ENCODE assay signal across 14 cellular contexts in the genomic region with DNA sequence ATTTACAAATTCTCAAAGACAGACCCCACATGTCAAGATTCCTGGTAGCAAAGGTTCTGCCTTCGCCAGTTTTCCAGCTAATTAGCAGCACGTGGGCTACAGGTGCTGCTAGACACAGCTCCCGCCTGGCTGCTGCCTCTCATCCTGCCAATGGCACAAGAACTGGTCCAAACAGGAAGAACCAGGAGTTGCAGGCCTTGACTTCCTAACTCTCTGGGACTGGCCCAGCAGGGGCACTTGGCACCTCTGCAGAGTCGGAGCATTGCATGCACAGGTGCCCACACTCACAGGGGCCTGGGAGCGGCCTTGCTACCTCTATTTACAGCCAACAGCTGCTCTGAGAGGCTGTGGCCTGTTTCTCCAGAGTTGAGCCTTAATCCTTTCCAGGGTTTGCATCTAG. TPM values are rescaled to one million over a fixed set of nuclear protein-coding genes. Genes with fewer than 3 reads are reported as not detected.
A peak's percentile ranks its signal among the peaks of the same experiment; 100 is the strongest.
DNase-seq lines count a peak whose midpoint lies in the region; ATAC-seq and TF ChIP-seq lines count a peak whose summit lies in the region.
"Had no signal": no experiment of that assay in that cellular context is flagged by ENCODE, and none has a peak within 500 bp of the region (broad histone marks: within the 10 kb centered on the region; RNA-seq: fewer than 3 reads in every experiment).

No MANE protein-coding gene starts in this region.

- no TSS peak for BruUV-seq in PC-9 (replicated peaks; lab: Mats Ljungman, UMichigan)

- H3K27ac ChIP-seq in C4-2B (peak overlapping the region; percentile 78), PC-9 (peak overlapping the region; percentile 97), esophagus (ENCODE audit: low read depth in 2 of 2, low read length in 1 of 2) (peak overlapping the region; percentile 63 to 79)

- intact Hi-C loops in PC-9 (cut with micrococcal nuclease; ENCODE audit: unreplicated experiment) (loop anchor here (10.0 kb wide), 2 partner anchors 235 to 425 kb away; partner anchors contain the start of genes CES2 and CIAO2B), sciatic nerve (cut with DNase I) (no loop called here)

- peak overlapping the region; percentile 86 for H3K4me2 ChIP-seq in PC-9

- ATAC-seq in sciatic nerve (no peak), HG03175 (IDR thresholded peaks at IDR 0.05; ENCODE audit: unreplicated experiment) (no peak)

- no peak for TF ChIP-seq CTCF in C4-2B (conservative IDR thresholded peaks at IDR 0.05)
- no peak for TF ChIP-seq CTCF in PC-9 (conservative IDR thresholded peaks at IDR 0.05)
- no peak for TF ChIP-seq CTCF in nephron progenitor cell (IDR thresholded peaks at IDR 0.05)

- H3K4me3 Mint-ChIP-seq in nephron progenitor cell = no peak overlapping the region

- CTCF ChIA-PET in PC-9 (lab: Charles Lee) = interaction anchor here (0.6 to 1.3 kb wide), 4 partner anchors 12 to 1268 kb away, joined by 3 to 10 read pairs (median 5); no protein-coding TSS in a partner anchor

- no peaks in the 10 kb centered on the region for H3K27me3 ChIP-seq in PC-9 (ENCODE audit: insufficient read depth, low read depth)
- H3K27me3 ChIP-seq in esophagus (ENCODE audit: control insufficient read depth in 1 of 2, insufficient read depth in 2 of 2, low read length in 2 of 2) = no peaks in the 10 kb centered on the region

- peaks cover 11% of the 10 kb centered on the region for H3K4me1 Mint-ChIP-seq in nephron progenitor cell

- no peaks in the 10 kb centered on the region for H3K9me3 ChIP-seq in PC-9 (ENCODE audit: insufficient read depth, low read depth)
- no peaks in the 10 kb centered on the region for H3K9me3 ChIP-seq in esophagus (ENCODE audit: control insufficient read depth in 2 of 2, insufficient read depth in 1 of 2, low read depth in 1 of 2, low read length in 1 of 2)
- H3K9me3 ChIP-seq: HAP-1 had no signal

- no peak overlapping the region for H3K27ac Mint-ChIP-seq in nephron progenitor cell

- peaks cover 68% of the 10 kb centered on the region for H3F3A ChIP-seq in PC-9 (ENCODE audit: insufficient read depth, low read depth)

- no peak overlapping the region for H2AFZ ChIP-seq in PC-9

- H3K36me3 Mint-ChIP-seq in nephron progenitor cell (ENCODE audit: low read depth) = peaks cover 34% of the 10 kb centered on the region

- H3K4me1 ChIP-seq in PC-9 (replicated peaks; ENCODE audit: insufficient read depth) (peaks cover 82% of the 10 kb centered on the region), esophagus (ENCODE audit: control insufficient read depth in 2 of 2, insufficient read depth in 2 of 2, low read length in 1 of 2) (peaks cover 2 to 26% of the 10 kb centered on the region in 2 donors)

- H3K4me3 ChIP-seq in PC-9 (peak overlapping the region; percentile 24; the same call in 1 of the 2 replicates), esophagus (ENCODE audit: low read depth in 1 of 2, low read length in 2 of 2) (no peak overlapping the region)
- H3K4me3 ChIP-seq: HAP-1 had no signal

- H4K20me1 ChIP-seq in PC-9 (ENCODE audit: insufficient read depth) = no peaks in the 10 kb centered on the region

- DNase-seq in PC-9 = peak in 1 of 2 experiments; percentile 51
- peak; percentile 51 for DNase-seq in sciatic nerve (ENCODE audit: low spot score)
- no peak for DNase-seq in NCI-H510A (lab: John Stamatoyannopoulos, UW)
- no peak for DNase-seq in foreskin melanocyte
- DNase-seq in nephron progenitor cell = no peak
- DNase-seq: activated CD4-positive, CD25-positive, alpha-beta regulatory T cell; activated naive CD4-positive, alpha-beta T cell; MV-4-11; stimulated activated CD4-positive, alpha-beta T cell treated with anti-CD3 and anti-CD28 coated beads, Interleukin-4, amount 100 ng/mL, for 1 hour; stimulated activated CD8-positive, alpha-beta memory T cell treated with anti-CD3 and anti-CD28 coated beads, Interleukin-4, amount 100 ng/mL, for 48 hours had no signal

- H3K9me3 Mint-ChIP-seq in nephron progenitor cell = no peaks in the 10 kb centered on the region

- POLR2A ChIA-PET in PC-9 (lab: Charles Lee; ENCODE audit: unreplicated experiment) = interaction anchor here (0.6 kb wide), 1 partner anchor 150 kb away, joined by 3 read pairs; no protein-coding TSS in a partner anchor

- no peaks in the 10 kb centered on the region for H3K9me2 ChIP-seq in PC-9 (ENCODE audit: insufficient read depth)

- H3K36me3 ChIP-seq in PC-9 (ENCODE audit: low read depth) (no peaks in the 10 kb centered on the region), esophagus (ENCODE audit: control insufficient read depth in 2 of 2, insufficient read depth in 2 of 2, low read length in 1 of 2) (no peaks in the 10 kb centered on the region)

- H3K79me2 ChIP-seq in PC-9 (ENCODE audit: low read depth) = no peaks in the 10 kb centered on the region

- H3K27me3 Mint-ChIP-seq in nephron progenitor cell (ENCODE audit: low read depth, poor library complexity) = peaks cover 4% of the 10 kb centered on the region

- WGBS in esophagus, 2 donors = 57% methylated on average over 5 of the region's 5 CpGs

RNA-seq across cellular contexts. Expression of gene TK2, which starts 39.6 kb away (rescaled TPM):
- total RNA-seq in PC-9 (2021) = 20.1 and 20.9 TPM in 2 replicates
- 1 to 10 TPM; 5.9 to 8.3 TPM for polyA plus RNA-seq in esophagus
- 44.2 TPM for total RNA-seq in sciatic nerve

RNA-seq across cellular contexts. Expression of gene CKLF, which starts 42.1 kb away (rescaled TPM):
- total RNA-seq in PC-9 (2021) (77.1 and 86.4 TPM in 2 replicates), sciatic nerve (36.9 TPM)
- polyA plus RNA-seq in esophagus = 10 to 100 TPM; 14.9 to 29.7 TPM

RNA-seq across cellular contexts. Expression of gene CMTM1, which starts 55.9 kb away (rescaled TPM):
- 6.1 and 9.4 TPM in 2 replicates for total RNA-seq in PC-9 (2021)
- under 1 TPM; 0.14 to 0.22 TPM for polyA plus RNA-seq in esophagus
- total RNA-seq in sciatic nerve = 6.2 TPM
